Comparison of ENCODE assay signal across 14 cellular contexts in genomic region chr1:207054476-207054875, GRCh38. TPM values are rescaled to one million over a fixed set of nuclear protein-coding genes. Genes with fewer than 3 reads are reported as not detected.
DNase-seq lines count a peak whose midpoint lies in the region; ATAC-seq and TF ChIP-seq lines count a peak whose summit lies in the region.
"Had no signal": no experiment of that assay in that cellular context is flagged by ENCODE, and none has a peak within 500 bp of the region (broad histone marks: within the 10 kb centered on the region; RNA-seq: fewer than 3 reads in every experiment).

No MANE protein-coding gene starts in this region.

- WGBS in right cardiac atrium = 54% methylated on average over 3 of the region's 3 CpGs

- peaks cover 3% of the 10 kb centered on the region for H3K36me3 Mint-ChIP-seq in activated naive CD8-positive, alpha-beta T cell treated with anti-CD3 and anti-CD28 coated beads, Interleukin-2, amount 50 U/mL, for 24 hours (ENCODE audit: low read depth)
- H3K36me3 Mint-ChIP-seq in naive thymus-derived CD8-positive, alpha-beta T cell = peaks cover 0 to 7% (median 0%) of the 10 kb centered on the region in 3 donors

- H3K4me3 ChIP-seq in right cardiac atrium (ENCODE audit: low read length) (no peak overlapping the region), vagina (no peak overlapping the region)
- H3K4me3 ChIP-seq: BLaER1, SK-N-MC, smooth muscle cell had no signal

- POLR2A ChIA-PET in naive thymus-derived CD8-positive, alpha-beta T cell (lab: Charles Lee) = interaction anchor here (1.6 to 1.9 kb wide), 2 partner anchors 17 to 267 kb away, joined by 4 to 5 read pairs; partner anchors contain the start of gene CD55

- peak overlapping the region; percentile 25 for H3K4me3 Mint-ChIP-seq in activated naive CD8-positive, alpha-beta T cell treated with anti-CD3 and anti-CD28 coated beads, Interleukin-2, amount 50 U/mL, for 24 hours
- peak overlapping the region in 8 of 10 donors; percentile 81 to 100 (median 98) for H3K4me3 Mint-ChIP-seq in naive thymus-derived CD8-positive, alpha-beta T cell
- peak overlapping the region in 1 of 2 donors; percentile 15 for H3K4me3 Mint-ChIP-seq in stimulated activated naive CD8-positive, alpha-beta T cell treated with anti-CD3 and anti-CD28 coated beads, Interleukin-15, amount 100 ng/mL, for 72 hours

- intact Hi-C loops in right cardiac atrium (cut with DNase I) = no loop called here
- intact Hi-C loops in left cardiac atrium (cut with DNase I) = no loop called here
- intact Hi-C loops in vagina (cut with DNase I) = no loop called here

- no peak for TF ChIP-seq POLR2A in vagina (IDR thresholded peaks at IDR 0.05)

- DNase-seq in right cardiac atrium = no peak
- DNase-seq in left cardiac atrium = no peak
- DNase-seq in activated naive CD8-positive, alpha-beta T cell treated with anti-CD3 and anti-CD28 coated beads, Interleukin-2, amount 50 U/mL, for 24 hours = no peak
- no peak for DNase-seq in naive thymus-derived CD8-positive, alpha-beta T cell
- DNase-seq in vagina (ENCODE audit: extremely low spot score in 2 of 2) = no peak
- no peak for DNase-seq in stimulated activated naive CD8-positive, alpha-beta T cell treated with anti-CD3 and anti-CD28 coated beads, Interleukin-15, amount 100 ng/mL, for 72 hours
- DNase-seq in midbrain (lab: John Stamatoyannopoulos, UW) = no peak
- no peak for DNase-seq in NCI-H1105 treated with DMSO at 0.1 percent for 48 hours (lab: John Stamatoyannopoulos, UW)
- DNase-seq: NCI-H345 had no signal

- H3K4me1 ChIP-seq in right cardiac atrium (ENCODE audit: control insufficient read depth, insufficient read depth, low read length) = no peaks in the 10 kb centered on the region
- peaks cover 19% of the 10 kb centered on the region for H3K4me1 ChIP-seq in vagina
- H3K4me1 ChIP-seq: BLaER1 had no signal

- H3K9me3 ChIP-seq in right cardiac atrium (ENCODE audit: control insufficient read depth, low read length) = no peaks in the 10 kb centered on the region
- H3K9me3 ChIP-seq in vagina = no peaks in the 10 kb centered on the region

- no peak for ATAC-seq in right cardiac atrium
- no peak for ATAC-seq in left cardiac atrium
- no peak for ATAC-seq in activated naive CD8-positive, alpha-beta T cell treated with anti-CD3 and anti-CD28 coated beads, Interleukin-2, amount 50 U/mL, for 24 hours
- ATAC-seq in naive thymus-derived CD8-positive, alpha-beta T cell = no peak
- no peak for ATAC-seq in stimulated activated naive CD8-positive, alpha-beta T cell treated with anti-CD3 and anti-CD28 coated beads, Interleukin-15, amount 100 ng/mL, for 72 hours
- ATAC-seq: left lobe of liver had no signal

- no peaks in the 10 kb centered on the region for H3K27me3 ChIP-seq in right cardiac atrium (ENCODE audit: control insufficient read depth, insufficient read depth)
- H3K27me3 ChIP-seq in vagina = no peaks in the 10 kb centered on the region

- no peak overlapping the region for H3K27ac Mint-ChIP-seq in activated naive CD8-positive, alpha-beta T cell treated with anti-CD3 and anti-CD28 coated beads, Interleukin-2, amount 50 U/mL, for 24 hours
- peak overlapping the region in 9 of 10 donors; percentile 29 to 100 (median 84) for H3K27ac Mint-ChIP-seq in naive thymus-derived CD8-positive, alpha-beta T cell
- H3K27ac Mint-ChIP-seq in stimulated activated naive CD8-positive, alpha-beta T cell treated with anti-CD3 and anti-CD28 coated beads, Interleukin-15, amount 100 ng/mL, for 72 hours = no peak overlapping the region

- H3K36me3 ChIP-seq in vagina = no peaks in the 10 kb centered on the region
- H3K36me3 ChIP-seq: BLaER1 had no signal

- peaks cover 37% of the 10 kb centered on the region for H3K4me1 Mint-ChIP-seq in activated naive CD8-positive, alpha-beta T cell treated with anti-CD3 and anti-CD28 coated beads, Interleukin-2, amount 50 U/mL, for 24 hours
- peaks cover 20 to 53% (median 45%) of the 10 kb centered on the region in 4 donors for H3K4me1 Mint-ChIP-seq in naive thymus-derived CD8-positive, alpha-beta T cell
- peaks cover 37% of the 10 kb centered on the region for H3K4me1 Mint-ChIP-seq in stimulated activated naive CD8-positive, alpha-beta T cell treated with anti-CD3 and anti-CD28 coated beads, Interleukin-15, amount 100 ng/mL, for 72 hours

- H3K27ac ChIP-seq in right cardiac atrium (ENCODE audit: low read length) = peak overlapping the region; percentile 13
- H3K27ac ChIP-seq in vagina = peak overlapping the region; percentile 7
- H3K27ac ChIP-seq: BLaER1, SK-N-MC had no signal

- H3K27me3 Mint-ChIP-seq in activated naive CD8-positive, alpha-beta T cell treated with anti-CD3 and anti-CD28 coated beads, Interleukin-2, amount 50 U/mL, for 24 hours = peaks cover 2% of the 10 kb centered on the region
- H3K27me3 Mint-ChIP-seq in naive thymus-derived CD8-positive, alpha-beta T cell = no peaks in the 10 kb centered on the region
- no peaks in the 10 kb centered on the region for H3K27me3 Mint-ChIP-seq in stimulated activated naive CD8-positive, alpha-beta T cell treated with anti-CD3 and anti-CD28 coated beads, Interleukin-15, amount 100 ng/mL, for 72 hours

- no peak for TF ChIP-seq CTCF in vagina (IDR thresholded peaks at IDR 0.05)

- H3K9me3 Mint-ChIP-seq in activated naive CD8-positive, alpha-beta T cell treated with anti-CD3 and anti-CD28 coated beads, Interleukin-2, amount 50 U/mL, for 24 hours = no peaks in the 10 kb centered on the region
- no peaks in the 10 kb centered on the region for H3K9me3 Mint-ChIP-seq in naive thymus-derived CD8-positive, alpha-beta T cell
- H3K9me3 Mint-ChIP-seq in stimulated activated naive CD8-positive, alpha-beta T cell treated with anti-CD3 and anti-CD28 coated beads, Interleukin-15, amount 100 ng/mL, for 72 hours = no peaks in the 10 kb centered on the region

RNA-seq across cellular contexts. Expression of gene PFKFB2, which starts 1.4 kb away (rescaled TPM):
- total RNA-seq in right cardiac atrium (10 to 100 TPM; 16.4 to 29.7 (median 21.7) TPM), left cardiac atrium (10 to 100 TPM; 28.2 to 42.8 TPM), vagina (6.9 TPM)
- 9.4 TPM for polyA plus RNA-seq in right cardiac atrium
- 1 to 10 TPM; 4.7 to 6.5 TPM for total RNA-seq in naive thymus-derived CD8-positive, alpha-beta T cell
- 1 to 10 TPM; 1.0 to 1.3 (median 1.1) TPM for polyA plus RNA-seq in naive thymus-derived CD8-positive, alpha-beta T cell

RNA-seq across cellular contexts. Expression of gene YOD1, which starts 3.5 kb away (rescaled TPM):
- total RNA-seq in right cardiac atrium = 1 to 10 TPM; 4.6 to 5.0 (median 4.8) TPM
- polyA plus RNA-seq in right cardiac atrium = 1.6 TPM
- total RNA-seq in left cardiac atrium = 1 to 10 TPM; 3.4 to 5.9 TPM
- 10 to 100 TPM; 11.5 to 12.0 TPM for total RNA-seq in naive thymus-derived CD8-positive, alpha-beta T cell
- 1 to 10 TPM in 1 of 3 donors, under 1 TPM in 2; 0.70 to 1.3 (median 0.90) TPM for polyA plus RNA-seq in naive thymus-derived CD8-positive, alpha-beta T cell
- 25.3 TPM for total RNA-seq in vagina

RNA-seq across cellular contexts. Expression of gene C1orf116, which starts 21.9 kb away (rescaled TPM):
- total RNA-seq in right cardiac atrium (under 1 TPM in 3 of 4 donors, not detected in 1; 0.06 to 0.14 (median 0.08) TPM), left cardiac atrium (under 1 TPM; 0.06 to 0.10 TPM), vagina (11.8 TPM)
- polyA plus RNA-seq in right cardiac atrium = 0.05 TPM
- under 1 TPM; 0.14 to 0.16 TPM for total RNA-seq in naive thymus-derived CD8-positive, alpha-beta T cell
- polyA plus RNA-seq in naive thymus-derived CD8-positive, alpha-beta T cell = not detected
- total RNA-seq: activated CD8-positive, alpha-beta memory T cell treated with anti-CD3 and anti-CD28 coated beads for 36 hours had no signal

RNA-seq across cellular contexts. Expression of gene C4BPB, which starts 34.2 kb away (rescaled TPM):
- under 1 TPM in 1 of 4 donors, not detected in 3; 0.43 TPM for total RNA-seq in right cardiac atrium
- 0.05 TPM for polyA plus RNA-seq in right cardiac atrium
- total RNA-seq in left cardiac atrium = 1 to 10 TPM in 1 of 2 donors, not detected in 1; 2.4 TPM
- total RNA-seq in naive thymus-derived CD8-positive, alpha-beta T cell = 1 to 10 TPM in 1 of 2 experiments, under 1 TPM in 1; 0.44 to 1.6 TPM
- under 1 TPM in 1 of 3 donors, not detected in 2; 0.32 TPM for polyA plus RNA-seq in naive thymus-derived CD8-positive, alpha-beta T cell
- total RNA-seq in vagina = not detected

RNA-seq across cellular contexts. Expression of gene C4BPA, which starts 49.6 kb away (rescaled TPM):
- total RNA-seq in right cardiac atrium (under 1 TPM in 1 of 4 donors, not detected in 3; 0.14 TPM), left cardiac atrium (not detected), vagina (not detected)
- not detected for polyA plus RNA-seq in right cardiac atrium
- not detected for total RNA-seq in naive thymus-derived CD8-positive, alpha-beta T cell
- not detected for polyA plus RNA-seq in naive thymus-derived CD8-positive, alpha-beta T cell
- total RNA-seq: activated CD8-positive, alpha-beta memory T cell treated with anti-CD3 and anti-CD28 coated beads for 36 hours; smooth muscle cell had no signal
- polyA plus RNA-seq: smooth muscle cell had no signal

Comparison
In these comparisons a context has a peak if more than half of its experiments do, and no peak if none do; other contexts are left out.
1. H3K27ac Mint-ChIP-seq: peak in naive thymus-derived CD8-positive, alpha-beta T cell (9 of 10); none in activated naive CD8-positive, alpha-beta T cell treated with anti-CD3 and anti-CD28 coated beads, Interleukin-2, amount 50 U/mL, for 24 hours (single experiment) and stimulated activated naive CD8-positive, alpha-beta T cell treated with anti-CD3 and anti-CD28 coated beads, Interleukin-15, amount 100 ng/mL, for 72 hours (0 of 2).
2. RNA of gene C1orf116, which starts 21.9 kb away (total RNA-seq): 11.8 TPM in vagina (single experiment); 0.14 to 0.16 TPM in naive thymus-derived CD8-positive, alpha-beta T cell, 0.06 to 0.10 TPM in left cardiac atrium and 0.06 to 0.14 TPM in right cardiac atrium; every median in the first group is over 10 times any median in the second.